In genomic region chr5:158951461-158951860, GRCh38 we compare ENCODE assay signal across 1 cellular context.
TF ChIP-seq lines count a peak whose summit lies in the region.

No MANE protein-coding gene starts in this region.

TF ChIP-seq in GM23338, 12 proteins besides CTCF, POLR2A, EP300 and RAD21:
- TF ChIP-seq REST (IDR thresholded peaks at IDR 0.05; ENCODE audit: unreplicated experiment), result no peak
- no peak for TF ChIP-seq JUNB (IDR thresholded peaks at IDR 0.05; ENCODE audit: unreplicated experiment)
- no peak for TF ChIP-seq POLR2AphosphoS5 (IDR thresholded peaks at IDR 0.05; ENCODE audit: low read depth)
- TF ChIP-seq ZNF462 (CRISPR knock-in tag; IDR thresholded peaks at IDR 0.05), result no peak
- TF ChIP-seq ZNF331 (CRISPR knock-in tag; IDR thresholded peaks at IDR 0.05; ENCODE audit: low read depth), result no peak
- no peak for TF ChIP-seq CREB1 (CRISPR knock-in tag; IDR thresholded peaks at IDR 0.05; ENCODE audit: low read depth)
- TF ChIP-seq EZH2phosphoT487 (IDR thresholded peaks at IDR 0.05; ENCODE audit: unreplicated experiment), result no peak
- TF ChIP-seq STAT1 (IDR thresholded peaks at IDR 0.05; ENCODE audit: unreplicated experiment), result no peak
- TF ChIP-seq ZNF114 (CRISPR knock-in tag; IDR thresholded peaks at IDR 0.05), result no peak
- TF ChIP-seq NANOG (IDR thresholded peaks at IDR 0.05; ENCODE audit: borderline replicate concordance), result no peak
- no peak for TF ChIP-seq ETS1 (IDR thresholded peaks at IDR 0.05)
- TF ChIP-seq EZH2 (IDR thresholded peaks at IDR 0.05; ENCODE audit: low read depth, unreplicated experiment), result no peak
